In genomic region chr9:105073147-105073546, GRCh38 we compare ENCODE assay signal across 19 cellular contexts.
"Had no signal": no experiment of that assay in that cellular context is flagged by ENCODE, and none has a peak within 500 bp of the region (broad histone marks: within the 10 kb centered on the region; RNA-seq: fewer than 3 reads in every experiment).

No MANE protein-coding gene starts in this region.

- H3K9me3 ChIP-seq: ascending aorta, colonic mucosa, sigmoid colon, tibial artery had no signal

- H3K27me3 ChIP-seq: ascending aorta, colonic mucosa, foreskin keratinocyte, sigmoid colon, tibial artery had no signal

- H3K27ac ChIP-seq: ascending aorta, colonic mucosa, foreskin keratinocyte, sigmoid colon, tibial artery had no signal

- ATAC-seq: activated CD8-positive, alpha-beta T cell treated with anti-CD3 and anti-CD28 coated beads, Interleukin-2, amount 10 ng/mL, durations not matched to agents 7 days and 5 days; activated naive CD8-positive, alpha-beta T cell treated with anti-CD3 and anti-CD28 coated beads, Interleukin-2, amount 50 U/mL, for 24 hours; activated T-cell treated with anti-CD3 and anti-CD28 coated beads, Interleukin-2, amount 50 U/mL, for 4 hours; foreskin keratinocyte; left lobe of liver; stimulated activated naive B cell treated with anti-CD40 and anti-IgM and Interleukin-4, amounts not matched to agents 10 μg/mL and 1 μg/mL and 100 μg/mL, for 72 hours had no signal

- DNase-seq: activated CD4-positive, alpha-beta T cell treated with anti-CD3 and anti-CD28 coated beads, Interleukin-2, amount 10 ng/mL, durations not matched to agents 24 days and 14 days; activated CD8-positive, alpha-beta T cell treated with anti-CD3 and anti-CD28 coated beads, Interleukin-2, amount 10 ng/mL, durations not matched to agents 7 days and 5 days; activated effector memory CD4-positive, alpha-beta T cell treated with Interleukin-2 at 50 U/mL for 16 hours; activated naive CD4-positive, alpha-beta T cell treated with anti-CD3 and anti-CD28 coated beads, Interleukin-2, amount 10 ng/mL, durations not matched to agents 7 days and 5 days; activated naive CD8-positive, alpha-beta T cell treated with anti-CD3 and anti-CD28 coated beads, Interleukin-2, amount 50 U/mL, for 24 hours; activated T-cell treated with anti-CD3 and anti-CD28 coated beads, Interleukin-2, amount 50 U/mL, for 4 hours; colonic mucosa; erythroblast; foreskin keratinocyte; kidney; midbrain; posterior cingulate gyrus; sigmoid colon; stimulated activated naive B cell treated with anti-CD40 and anti-IgM and Interleukin-4, amounts not matched to agents 10 μg/mL and 1 μg/mL and 100 μg/mL, for 72 hours; substantia nigra; tibial artery had no signal

- H3K4me1 ChIP-seq: ascending aorta, colonic mucosa had no signal

- H3K36me3 ChIP-seq: ascending aorta, colonic mucosa, sigmoid colon, tibial artery had no signal

- H3K4me3 ChIP-seq: ascending aorta, colonic mucosa, lung, sigmoid colon, tibial artery had no signal
